ENCODE assay signal across 7 cellular contexts in genomic region chr1:206912445-206913095, GRCh38. TPM values are rescaled to one million over a fixed set of nuclear protein-coding genes. Genes with fewer than 3 reads are reported as not detected.
DNase-seq lines count a peak whose midpoint lies in the region; ATAC-seq and TF ChIP-seq lines count a peak whose summit lies in the region.

No MANE protein-coding gene starts in this region.

- no peak overlapping the region for H3K9ac ChIP-seq in endodermal cell (ENCODE audit: extremely low read depth, low read length, poor library complexity, severe bottlenecking)

- peaks cover 87% of the 10 kb centered on the region for H3K4me1 Mint-ChIP-seq in activated CD4-positive, alpha-beta memory T cell treated with anti-CD3 and anti-CD28 coated beads for 36 hours (ENCODE audit: low read depth)
- H3K4me1 Mint-ChIP-seq in endodermal cell (peaks cover 4% of the 10 kb centered on the region), mesothelial cell of epicardium (peaks cover 5% of the 10 kb centered on the region)

- H3K27me3 ChIP-seq in endodermal cell (ENCODE audit: control insufficient read depth, insufficient read depth, low read length, poor library complexity, severe bottlenecking) (peaks cover 72% of the 10 kb centered on the region), thoracic aorta (replicated peaks; ENCODE audit: insufficient read depth) (peaks cover 13% of the 10 kb centered on the region)

- 31 to 36% methylated on average over 6 to 7 of the region's 7 CpGs for WGBS in endodermal cell (ENCODE audit: insufficient coverage in 1 of 2, insufficient read length in 1 of 2), 2 experiments

- H3K36me3 ChIP-seq in endodermal cell (ENCODE audit: control insufficient read depth, insufficient read depth, low read length) (no peaks in the 10 kb centered on the region), thoracic aorta (no peaks in the 10 kb centered on the region)

- H3K36me3 Mint-ChIP-seq in activated CD4-positive, alpha-beta memory T cell treated with anti-CD3 and anti-CD28 coated beads for 36 hours, result peaks cover 23% of the 10 kb centered on the region
- H3K36me3 Mint-ChIP-seq in endodermal cell (ENCODE audit: low read depth), result no peaks in the 10 kb centered on the region
- no peaks in the 10 kb centered on the region for H3K36me3 Mint-ChIP-seq in mesothelial cell of epicardium

- H3K4me3 Mint-ChIP-seq in activated CD4-positive, alpha-beta memory T cell treated with anti-CD3 and anti-CD28 coated beads for 36 hours, result no peak overlapping the region
- H3K4me3 Mint-ChIP-seq in endodermal cell (no peak overlapping the region), mesothelial cell of epicardium (no peak overlapping the region)

- peak; percentile 83 for TF ChIP-seq CTCF in GM12872 (IDR thresholded peaks at IDR 0.05; ENCODE audit: insufficient read depth, low read depth, low read length)
- TF ChIP-seq CTCF in endodermal cell (conservative IDR thresholded peaks at IDR 0.05), result peak; percentile 86
- TF ChIP-seq CTCF in mesothelial cell of epicardium (IDR thresholded peaks at IDR 0.05; ENCODE audit: unreplicated experiment), result peak; percentile 88
- peak; percentile 87 for TF ChIP-seq CTCF in thoracic aorta (IDR thresholded peaks at IDR 0.05)

- peak; percentile 38 for ATAC-seq in thoracic aorta (ENCODE audit: insufficient number of reproducible peaks, low FRiP score, low read depth)

- H3K9me3 Mint-ChIP-seq in activated CD4-positive, alpha-beta memory T cell treated with anti-CD3 and anti-CD28 coated beads for 36 hours, result no peaks in the 10 kb centered on the region
- H3K9me3 Mint-ChIP-seq in endodermal cell (no peaks in the 10 kb centered on the region), mesothelial cell of epicardium (no peaks in the 10 kb centered on the region)

- H3K9me3 ChIP-seq in endodermal cell (ENCODE audit: control insufficient read depth, low read length) (no peaks in the 10 kb centered on the region), thoracic aorta (no peaks in the 10 kb centered on the region)

- POLR2A ChIA-PET in activated CD4-positive, alpha-beta memory T cell treated with anti-CD3 and anti-CD28 coated beads for 36 hours (lab: Charles Lee), result interaction anchor here (0.6 to 0.9 kb wide), 2 partner anchors 15 to 253 kb away, joined by 3 read pairs; no protein-coding TSS in a partner anchor

- peak; percentile 71 for DNase-seq in HuH-7 (ENCODE audit: low spot score)
- peak; percentile 47 for DNase-seq in NCI-H82 treated with DMSO at 0.1 percent for 48 hours (lab: John Stamatoyannopoulos, UW; ENCODE audit: unreplicated experiment)
- peak; percentile 75 for DNase-seq in activated CD4-positive, alpha-beta memory T cell treated with anti-CD3 and anti-CD28 coated beads for 36 hours
- DNase-seq in endodermal cell, result peak; percentile 86
- DNase-seq in mesothelial cell of epicardium (ENCODE audit: low spot score in 2 of 2, unreplicated experiment in 2 of 2), result peak in 1 of 2 experiments; percentile 61
- DNase-seq in thoracic aorta (ENCODE audit: low spot score), result no peak

- intact Hi-C loops in activated CD4-positive, alpha-beta memory T cell treated with anti-CD3 and anti-CD28 coated beads for 36 hours (cut with micrococcal nuclease), result loop anchor here (1.0 to 2.0 kb wide), 6 partner anchors 21 to 186 kb away; partner anchors contain the start of gene IL20

- peak overlapping the region; percentile 19 for H3K27ac Mint-ChIP-seq in activated CD4-positive, alpha-beta memory T cell treated with anti-CD3 and anti-CD28 coated beads for 36 hours
- H3K27ac Mint-ChIP-seq in endodermal cell (no peak overlapping the region), mesothelial cell of epicardium (no peak overlapping the region)

- H3K4me1 ChIP-seq in endodermal cell (ENCODE audit: control insufficient read depth, insufficient read depth, low read length) (no peaks in the 10 kb centered on the region), thoracic aorta (ENCODE audit: control insufficient read depth in 1 of 2, low read depth in 2 of 2) (peaks cover 9 to 14% of the 10 kb centered on the region in 2 donors)

- H3K27me3 Mint-ChIP-seq in activated CD4-positive, alpha-beta memory T cell treated with anti-CD3 and anti-CD28 coated beads for 36 hours, result no peaks in the 10 kb centered on the region
- peaks cover 63% of the 10 kb centered on the region for H3K27me3 Mint-ChIP-seq in endodermal cell (ENCODE audit: insufficient read depth)
- H3K27me3 Mint-ChIP-seq in mesothelial cell of epicardium (ENCODE audit: low read depth), result peaks cover 91% of the 10 kb centered on the region

- H3K4me3 ChIP-seq in endodermal cell (ENCODE audit: low read length) (no peak overlapping the region), thoracic aorta (no peak overlapping the region)

- H3K27ac ChIP-seq in endodermal cell (ENCODE audit: low read depth, low read length), result no peak overlapping the region
- H3K27ac ChIP-seq in thoracic aorta, result no peak overlapping the region

- CTCF ChIA-PET in activated CD4-positive, alpha-beta memory T cell treated with anti-CD3 and anti-CD28 coated beads for 36 hours (lab: Charles Lee), result interaction anchor here (0.5 to 12.9 kb wide), 65 partner anchors 9 to 587 kb away, joined by 3 to 201 read pairs (median 7); partner anchors contain the start of genes DYRK3, FCMR, IKBKE and IL10

RNA-seq across cellular contexts. Expression of gene FCMR, which starts 9.2 kb away (rescaled TPM):
- 10 to 100 TPM; 65.7 to 73.0 TPM for total RNA-seq in activated CD4-positive, alpha-beta memory T cell treated with anti-CD3 and anti-CD28 coated beads for 36 hours
- total RNA-seq in endodermal cell (not detected), mesothelial cell of epicardium (not detected in 3 replicates), thoracic aorta (1 to 10 TPM in 1 of 2 donors, not detected in 1; 5.4 TPM)
- not detected for polyA plus RNA-seq in endodermal cell (2013, experiment 1 of 2)
- not detected for polyA plus RNA-seq in endodermal cell (2013, experiment 2 of 2)

RNA-seq across cellular contexts. Expression of gene IL24, which starts 15.3 kb away (rescaled TPM):
- total RNA-seq in activated CD4-positive, alpha-beta memory T cell treated with anti-CD3 and anti-CD28 coated beads for 36 hours, result 10 to 100 TPM in 1 of 2 experiments, 1 to 10 TPM in 1; 9.8 to 10.0 TPM
- total RNA-seq in endodermal cell (not detected), mesothelial cell of epicardium (not detected in 3 replicates), thoracic aorta (not detected)
- polyA plus RNA-seq in endodermal cell (2013, experiment 1 of 2), result not detected
- not detected for polyA plus RNA-seq in endodermal cell (2013, experiment 2 of 2)

RNA-seq across cellular contexts. Expression of gene PIGR, which starts 33.7 kb away (rescaled TPM):
- under 1 TPM; 0.10 TPM for total RNA-seq in activated CD4-positive, alpha-beta memory T cell treated with anti-CD3 and anti-CD28 coated beads for 36 hours
- total RNA-seq in endodermal cell, result not detected
- not detected for polyA plus RNA-seq in endodermal cell (2013, experiment 1 of 2)
- polyA plus RNA-seq in endodermal cell (2013, experiment 2 of 2), result not detected
- not detected in 3 replicates for total RNA-seq in mesothelial cell of epicardium
- 1 to 10 TPM in 1 of 2 donors, not detected in 1; 7.7 TPM for total RNA-seq in thoracic aorta

RNA-seq across cellular contexts. Expression of gene IL20, which starts 47.1 kb away (rescaled TPM):
- total RNA-seq in activated CD4-positive, alpha-beta memory T cell treated with anti-CD3 and anti-CD28 coated beads for 36 hours, result not detected
- total RNA-seq in endodermal cell, result not detected
- not detected for polyA plus RNA-seq in endodermal cell (2013, experiment 1 of 2)
- not detected for polyA plus RNA-seq in endodermal cell (2013, experiment 2 of 2)
- total RNA-seq in mesothelial cell of epicardium, result not detected in 3 replicates
- not detected for total RNA-seq in thoracic aorta

RNA-seq across cellular contexts. Expression of gene FCAMR, which starts 57.7 kb away (rescaled TPM):
- not detected for total RNA-seq in activated CD4-positive, alpha-beta memory T cell treated with anti-CD3 and anti-CD28 coated beads for 36 hours
- total RNA-seq in endodermal cell, result not detected
- polyA plus RNA-seq in endodermal cell (2013, experiment 1 of 2), result not detected
- polyA plus RNA-seq in endodermal cell (2013, experiment 2 of 2), result not detected
- not detected in 3 replicates for total RNA-seq in mesothelial cell of epicardium
- total RNA-seq in thoracic aorta, result not detected

Comparison
In these comparisons a context has a peak if more than half of its experiments do, and no peak if none do; other contexts are left out.
1. RNA of gene FCMR, which starts 9.2 kb away (total RNA-seq): 65.7 to 73.0 TPM in activated CD4-positive, alpha-beta memory T cell treated with anti-CD3 and anti-CD28 coated beads for 36 hours; 5.4 TPM in thoracic aorta, not detected in endodermal cell and not detected in mesothelial cell of epicardium; every median in the first group is over 10 times any median in the second.
2. RNA of gene IL24, which starts 15.3 kb away (total RNA-seq): 9.8 to 10.0 TPM in activated CD4-positive, alpha-beta memory T cell treated with anti-CD3 and anti-CD28 coated beads for 36 hours; not detected in endodermal cell, not detected in mesothelial cell of epicardium and not detected in thoracic aorta; every median in the first group is over 10 times any median in the second.
3. Peak in every context shown above with its lines, with median percentiles within 50 percentile points of each other: CTCF ChIP-seq.